ENCODE assay signal across 13 cellular contexts in genomic region chr3:126300761-126301481, GRCh38. TPM values are rescaled to one million over a fixed set of nuclear protein-coding genes. Genes with fewer than 3 reads are reported as not detected.
DNase-seq lines count a peak whose midpoint lies in the region; ATAC-seq and TF ChIP-seq lines count a peak whose summit lies in the region.
"Had no signal": no experiment of that assay in that cellular context is flagged by ENCODE, and none has a peak within 500 bp of the region (broad histone marks: within the 10 kb centered on the region; RNA-seq: fewer than 3 reads in every experiment).

No MANE protein-coding gene starts in this region.

- POLR2A ChIA-PET in CD8-positive, alpha-beta T cell (lab: Charles Lee) = no interaction called here

- no peak overlapping the region for H3K27ac Mint-ChIP-seq in CD8-positive, alpha-beta T cell

- H3K36me3 ChIP-seq in lower lobe of right lung = no peaks in the 10 kb centered on the region
- H3K36me3 ChIP-seq in upper lobe of left lung = no peaks in the 10 kb centered on the region
- no peaks in the 10 kb centered on the region for H3K36me3 ChIP-seq in CD8-positive, alpha-beta T cell (ENCODE audit: insufficient read depth, low read length)

- peak in 1 of 4 donors; percentile 14 for TF ChIP-seq EP300 in upper lobe of left lung (IDR thresholded peaks at IDR 0.05)

- H3K4me1 ChIP-seq in lower lobe of right lung (no peaks in the 10 kb centered on the region), upper lobe of left lung (peaks cover 0 to 5% (median 3%) of the 10 kb centered on the region in 4 donors)
- H3K4me1 ChIP-seq in CD8-positive, alpha-beta T cell (ENCODE audit: insufficient read depth, low read length) = no peaks in the 10 kb centered on the region

- 72 to 73% methylated on average over 15 of the region's 15 CpGs for WGBS in upper lobe of left lung, 2 donors

- H3K27ac ChIP-seq in lower lobe of right lung (no peak overlapping the region), upper lobe of left lung (peak overlapping the region in 3 of 4 donors; percentile 16 to 65 (median 24))
- H3K27ac ChIP-seq in CD8-positive, alpha-beta T cell (ENCODE audit: low read depth, low read length) = no peak overlapping the region
- H3K27ac ChIP-seq: 22Rv1, VCaP had no signal

- peak; percentile 20 for DNase-seq in DMS 273 (lab: John Stamatoyannopoulos, UW; ENCODE audit: unreplicated experiment)
- DNase-seq in DMS 273 treated with DMSO at 0.1 percent for 48 hours (lab: John Stamatoyannopoulos, UW) = no peak
- DNase-seq in fibroblast of villous mesenchyme (ENCODE audit: low read depth) = peak; percentile 61
- peak; percentile 72 for DNase-seq in lower lobe of right lung
- peak in 1 of 2 donors; percentile 85 for DNase-seq in upper lobe of left lung
- DNase-seq in CD8-positive, alpha-beta T cell = no peak
- DNase-seq in GM20000 (ENCODE audit: low spot score) = no peak
- DNase-seq: KBM-7, NCI-H187, retina had no signal

- TF ChIP-seq CTCF in fibroblast of villous mesenchyme (IDR thresholded peaks at IDR 0.05; ENCODE audit: insufficient read depth, low read depth, low read length) = no peak
- TF ChIP-seq CTCF in lower lobe of right lung (IDR thresholded peaks at IDR 0.05) = no peak
- TF ChIP-seq CTCF in upper lobe of left lung (IDR thresholded peaks at IDR 0.05) = no peak
- TF ChIP-seq CTCF in CD8-positive, alpha-beta T cell (IDR thresholded peaks at IDR 0.05) = no peak
- no peak for TF ChIP-seq CTCF in GM20000 (IDR thresholded peaks at IDR 0.05; ENCODE audit: extremely low read depth, missing control alignments)

- ATAC-seq in lower lobe of right lung = peak; percentile 90 to 98
- peak in 1 of 2 donors; percentile 86 for ATAC-seq in upper lobe of left lung (ENCODE audit: low FRiP score in 2 of 2)
- no peak for ATAC-seq in HG03521 (IDR thresholded peaks at IDR 0.05; ENCODE audit: unreplicated experiment)
- ATAC-seq in CD8-positive, alpha-beta T cell = no peak

- H3K4me3 Mint-ChIP-seq in CD8-positive, alpha-beta T cell = no peak overlapping the region

- H3K36me3 Mint-ChIP-seq in CD8-positive, alpha-beta T cell = no peaks in the 10 kb centered on the region

- CTCF ChIA-PET in CD8-positive, alpha-beta T cell (lab: Charles Lee) = no interaction called here

- H3K4me3 ChIP-seq in fibroblast of villous mesenchyme (ENCODE audit: low read depth, low read length) (no peak overlapping the region), lower lobe of right lung (no peak overlapping the region), upper lobe of left lung (no peak overlapping the region)
- no peak overlapping the region for H3K4me3 ChIP-seq in CD8-positive, alpha-beta T cell (ENCODE audit: low read depth, low read length)

- H3K9me3 ChIP-seq in lower lobe of right lung (no peaks in the 10 kb centered on the region), upper lobe of left lung (peaks cover 0 to 5% (median 1%) of the 10 kb centered on the region in 4 donors)
- no peaks in the 10 kb centered on the region for H3K9me3 ChIP-seq in CD8-positive, alpha-beta T cell (ENCODE audit: low read length)

- H3K27me3 Mint-ChIP-seq in CD8-positive, alpha-beta T cell (ENCODE audit: low read depth) = peaks cover 11% of the 10 kb centered on the region

- no peaks in the 10 kb centered on the region for H3K4me1 Mint-ChIP-seq in CD8-positive, alpha-beta T cell (ENCODE audit: low read depth)

- no peak for TF ChIP-seq POLR2A in upper lobe of left lung (IDR thresholded peaks at IDR 0.05)

- intact Hi-C loops in lower lobe of right lung (cut with DNase I) = no loop called here
- intact Hi-C loops in CD8-positive, alpha-beta T cell (cut with DNase I, micrococcal nuclease) = no loop called here

- H3K27me3 ChIP-seq in lower lobe of right lung (ENCODE audit: low read depth) (no peaks in the 10 kb centered on the region), upper lobe of left lung (no peaks in the 10 kb centered on the region)
- H3K27me3 ChIP-seq in CD8-positive, alpha-beta T cell (ENCODE audit: insufficient read depth, low read length) = no peaks in the 10 kb centered on the region

- H3K9me3 Mint-ChIP-seq in CD8-positive, alpha-beta T cell = peaks cover 24% of the 10 kb centered on the region

RNA-seq across cellular contexts. Expression of gene KLF15, which starts 56.3 kb away (rescaled TPM):
- total RNA-seq in fibroblast of villous mesenchyme (0.32 and 0.43 TPM in 2 replicates), lower lobe of right lung (40.1 TPM), upper lobe of left lung (10 to 100 TPM; 21.6 to 52.4 (median 38.3) TPM)
- total RNA-seq in CD8-positive, alpha-beta T cell = under 1 TPM in 1 of 2 experiments, not detected in 1; 0.16 TPM

Comparison
In these comparisons a context has a peak if more than half of its experiments do, and no peak if none do; other contexts are left out.
1. DNase-seq: peak in DMS 273 (single experiment), fibroblast of villous mesenchyme (single experiment) and lower lobe of right lung (single experiment); none in DMS 273 treated with DMSO at 0.1 percent for 48 hours (single experiment), CD8-positive, alpha-beta T cell (0 of 7) and GM20000 (single experiment).
2. ATAC-seq: peak in lower lobe of right lung (2 of 2); none in HG03521 (single experiment) and CD8-positive, alpha-beta T cell (single experiment).
3. H3K27ac ChIP-seq: peak in upper lobe of left lung (3 of 4); none in lower lobe of right lung (single experiment) and CD8-positive, alpha-beta T cell (single experiment).
4. RNA of gene KLF15, which starts 56.3 kb away (total RNA-seq): 21.6 to 52.4 TPM in upper lobe of left lung and 40.1 TPM in lower lobe of right lung (single experiment); 0.32 to 0.43 TPM in fibroblast of villous mesenchyme and 0.16 TPM in CD8-positive, alpha-beta T cell; every median in the first group is over 10 times any median in the second.